1 cellular context compared by ENCODE assay signal in the genomic region with DNA sequence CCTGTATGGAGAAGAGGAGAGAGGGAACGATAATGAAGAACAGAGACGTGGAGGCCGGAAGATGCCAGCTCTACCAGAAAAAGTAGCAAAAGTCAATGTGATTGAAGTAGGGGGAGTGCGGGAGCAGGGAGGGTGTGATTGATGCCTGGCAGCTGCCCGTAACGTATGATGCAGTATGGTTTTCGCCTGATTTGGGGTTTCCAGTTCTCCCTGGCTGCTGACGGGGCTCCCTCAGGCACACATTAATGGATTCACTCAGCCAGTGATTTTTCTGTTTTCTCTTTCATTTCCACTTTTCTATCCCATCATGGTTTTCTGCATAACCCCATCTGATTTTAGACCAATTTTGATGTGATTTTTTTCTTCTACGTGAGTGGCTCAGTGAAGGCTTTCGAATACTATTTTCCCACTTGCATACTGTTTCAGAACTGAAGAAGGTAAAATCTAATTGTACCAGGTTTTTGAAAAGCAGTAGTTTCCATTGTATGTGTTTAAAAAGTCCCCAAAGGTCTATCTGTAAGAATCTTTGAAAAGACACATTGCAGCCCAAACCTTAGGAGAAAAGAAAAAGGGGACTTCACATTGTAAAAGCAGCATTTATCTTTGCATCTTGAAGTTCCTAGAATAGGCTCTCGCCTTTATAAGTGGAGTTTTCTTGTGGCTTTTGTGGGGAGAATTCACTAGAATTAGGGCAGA.
TF ChIP-seq lines count a peak whose summit lies in the region.

No MANE protein-coding gene starts in this region.

TF ChIP-seq in SK-N-SH, 30 proteins besides CTCF, POLR2A, EP300 and RAD21 (continued from another document):
- TF ChIP-seq, protein P1, sequence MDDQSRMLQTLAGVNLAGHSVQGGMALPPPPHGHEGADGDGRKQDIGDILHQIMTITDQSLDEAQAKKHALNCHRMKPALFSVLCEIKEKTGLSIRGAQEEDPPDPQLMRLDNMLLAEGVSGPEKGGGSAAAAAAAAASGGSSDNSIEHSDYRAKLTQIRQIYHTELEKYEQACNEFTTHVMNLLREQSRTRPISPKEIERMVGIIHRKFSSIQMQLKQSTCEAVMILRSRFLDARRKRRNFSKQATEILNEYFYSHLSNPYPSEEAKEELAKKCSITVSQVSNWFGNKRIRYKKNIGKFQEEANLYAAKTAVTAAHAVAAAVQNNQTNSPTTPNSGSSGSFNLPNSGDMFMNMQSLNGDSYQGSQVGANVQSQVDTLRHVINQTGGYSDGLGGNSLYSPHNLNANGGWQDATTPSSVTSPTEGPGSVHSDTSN (IDR thresholded peaks at IDR 0.05), result no peak
- TF ChIP-seq JUND (IDR thresholded peaks at IDR 0.05) (no peak), TEAD4 (IDR thresholded peaks at IDR 0.05; ENCODE audit: borderline replicate concordance, insufficient read depth) (no peak), ELF1 (IDR thresholded peaks at IDR 0.05) (no peak), TCF12 (IDR thresholded peaks at IDR 0.05) (no peak), NRF1 (IDR thresholded peaks at IDR 0.05; ENCODE audit: low read depth, low read length) (no peak), POLR2AphosphoS5 (IDR thresholded peaks at IDR 0.05; ENCODE audit: low read depth, low read length) (no peak), FOSL2 (IDR thresholded peaks at IDR 0.05; ENCODE audit: borderline replicate concordance, low read depth) (no peak), SIN3A (IDR thresholded peaks at IDR 0.05; ENCODE audit: borderline replicate concordance, low read depth, low read length) (no peak), NFIC (IDR thresholded peaks at IDR 0.05; ENCODE audit: borderline replicate concordance) (no peak), RCOR1 (IDR thresholded peaks at IDR 0.05; ENCODE audit: low read length) (no peak), GABPA (IDR thresholded peaks at IDR 0.05; ENCODE audit: low read depth) (no peak), MEF2A (IDR thresholded peaks at IDR 0.05; ENCODE audit: borderline replicate concordance, low read depth) (no peak)
- TF ChIP-seq, protein P2, sequence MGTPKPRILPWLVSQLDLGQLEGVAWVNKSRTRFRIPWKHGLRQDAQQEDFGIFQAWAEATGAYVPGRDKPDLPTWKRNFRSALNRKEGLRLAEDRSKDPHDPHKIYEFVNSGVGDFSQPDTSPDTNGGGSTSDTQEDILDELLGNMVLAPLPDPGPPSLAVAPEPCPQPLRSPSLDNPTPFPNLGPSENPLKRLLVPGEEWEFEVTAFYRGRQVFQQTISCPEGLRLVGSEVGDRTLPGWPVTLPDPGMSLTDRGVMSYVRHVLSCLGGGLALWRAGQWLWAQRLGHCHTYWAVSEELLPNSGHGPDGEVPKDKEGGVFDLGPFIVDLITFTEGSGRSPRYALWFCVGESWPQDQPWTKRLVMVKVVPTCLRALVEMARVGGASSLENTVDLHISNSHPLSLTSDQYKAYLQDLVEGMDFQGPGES (IDR thresholded peaks at IDR 0.05; ENCODE audit: low read depth, low read length), result no peak
- TF ChIP-seq, protein P3, sequence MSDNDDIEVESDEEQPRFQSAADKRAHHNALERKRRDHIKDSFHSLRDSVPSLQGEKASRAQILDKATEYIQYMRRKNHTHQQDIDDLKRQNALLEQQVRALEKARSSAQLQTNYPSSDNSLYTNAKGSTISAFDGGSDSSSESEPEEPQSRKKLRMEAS (IDR thresholded peaks at IDR 0.05; ENCODE audit: low read depth), result no peak
- TF ChIP-seq, protein P4, sequence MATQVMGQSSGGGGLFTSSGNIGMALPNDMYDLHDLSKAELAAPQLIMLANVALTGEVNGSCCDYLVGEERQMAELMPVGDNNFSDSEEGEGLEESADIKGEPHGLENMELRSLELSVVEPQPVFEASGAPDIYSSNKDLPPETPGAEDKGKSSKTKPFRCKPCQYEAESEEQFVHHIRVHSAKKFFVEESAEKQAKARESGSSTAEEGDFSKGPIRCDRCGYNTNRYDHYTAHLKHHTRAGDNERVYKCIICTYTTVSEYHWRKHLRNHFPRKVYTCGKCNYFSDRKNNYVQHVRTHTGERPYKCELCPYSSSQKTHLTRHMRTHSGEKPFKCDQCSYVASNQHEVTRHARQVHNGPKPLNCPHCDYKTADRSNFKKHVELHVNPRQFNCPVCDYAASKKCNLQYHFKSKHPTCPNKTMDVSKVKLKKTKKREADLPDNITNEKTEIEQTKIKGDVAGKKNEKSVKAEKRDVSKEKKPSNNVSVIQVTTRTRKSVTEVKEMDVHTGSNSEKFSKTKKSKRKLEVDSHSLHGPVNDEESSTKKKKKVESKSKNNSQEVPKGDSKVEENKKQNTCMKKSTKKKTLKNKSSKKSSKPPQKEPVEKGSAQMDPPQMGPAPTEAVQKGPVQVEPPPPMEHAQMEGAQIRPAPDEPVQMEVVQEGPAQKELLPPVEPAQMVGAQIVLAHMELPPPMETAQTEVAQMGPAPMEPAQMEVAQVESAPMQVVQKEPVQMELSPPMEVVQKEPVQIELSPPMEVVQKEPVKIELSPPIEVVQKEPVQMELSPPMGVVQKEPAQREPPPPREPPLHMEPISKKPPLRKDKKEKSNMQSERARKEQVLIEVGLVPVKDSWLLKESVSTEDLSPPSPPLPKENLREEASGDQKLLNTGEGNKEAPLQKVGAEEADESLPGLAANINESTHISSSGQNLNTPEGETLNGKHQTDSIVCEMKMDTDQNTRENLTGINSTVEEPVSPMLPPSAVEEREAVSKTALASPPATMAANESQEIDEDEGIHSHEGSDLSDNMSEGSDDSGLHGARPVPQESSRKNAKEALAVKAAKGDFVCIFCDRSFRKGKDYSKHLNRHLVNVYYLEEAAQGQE (IDR thresholded peaks at IDR 0.05; ENCODE audit: low read depth, low read length), result no peak
